In the genomic region with DNA sequence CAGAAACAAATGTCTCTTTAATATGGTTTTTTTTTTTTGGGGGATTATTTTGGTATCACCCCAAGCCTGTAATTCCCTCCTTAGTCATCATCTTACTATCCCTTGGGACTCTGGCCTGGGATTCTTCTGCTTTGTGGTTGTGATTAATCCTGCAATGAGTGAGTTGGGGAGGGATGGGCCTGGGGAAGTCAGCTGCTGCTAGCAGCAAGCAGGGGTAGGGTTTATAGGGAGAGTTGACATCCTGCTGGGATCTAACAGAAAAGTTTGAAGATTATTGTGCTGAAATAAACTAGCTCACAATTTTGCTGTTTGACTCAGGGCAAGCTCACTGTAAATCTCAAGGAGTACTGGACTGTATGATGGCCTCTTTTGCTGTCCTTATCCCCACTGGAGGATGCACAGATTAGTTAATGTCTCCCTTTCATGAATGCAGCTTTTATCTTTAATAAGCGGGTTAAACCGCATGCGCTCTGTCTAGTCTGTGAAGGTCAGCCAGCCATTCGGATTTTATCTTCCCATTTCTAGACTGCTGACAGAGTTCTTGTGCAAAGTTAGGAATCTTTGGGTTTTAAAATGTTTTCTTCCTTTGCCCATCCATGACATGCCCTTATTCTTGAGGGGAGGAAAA, we compare ENCODE assay signal across 9 cellular contexts.
A peak's percentile ranks its signal among the peaks of the same experiment; 100 is the strongest.
DNase-seq lines count a peak whose midpoint lies in the region; ATAC-seq and TF ChIP-seq lines count a peak whose summit lies in the region.
"Had no signal": no experiment of that assay in that cellular context is flagged by ENCODE, and none has a peak within 500 bp of the region (broad histone marks: within the 10 kb centered on the region; RNA-seq: fewer than 3 reads in every experiment).

No MANE protein-coding gene starts in this region.

- TF ChIP-seq CTCF in fibroblast of villous mesenchyme (IDR thresholded peaks at IDR 0.05; ENCODE audit: insufficient read depth, low read depth, low read length): no peak

- peaks cover 54% of the 10 kb centered on the region for H3K36me3 Mint-ChIP-seq in activated T-cell treated with anti-CD3 and anti-CD28 coated beads, Interleukin-2, amount 50 U/mL, for 24 hours (ENCODE audit: low read depth)
- peaks cover 7% of the 10 kb centered on the region for H3K36me3 Mint-ChIP-seq in activated T-cell treated with anti-CD3 and anti-CD28 coated beads, Interleukin-2, amount 50 U/mL, for 4 hours (ENCODE audit: insufficient read depth)
- H3K36me3 Mint-ChIP-seq in T-helper 17 cell (ENCODE audit: low read depth): no peaks in the 10 kb centered on the region
- H3K36me3 Mint-ChIP-seq in stimulated activated effector memory CD8-positive, alpha-beta T cell treated with anti-CD3 and anti-CD28 coated beads, Interleukin-12 subunit alpha, Interleukin-12 subunit beta, amount 100 ng/mL, for 72 hours: peaks cover 27% of the 10 kb centered on the region

- peak overlapping the region; percentile 86 for H3K27ac Mint-ChIP-seq in activated T-cell treated with anti-CD3 and anti-CD28 coated beads, Interleukin-2, amount 50 U/mL, for 24 hours
- H3K27ac Mint-ChIP-seq in T-helper 17 cell: no peak overlapping the region
- H3K27ac Mint-ChIP-seq in stimulated activated effector memory CD8-positive, alpha-beta T cell treated with anti-CD3 and anti-CD28 coated beads, Interleukin-12 subunit alpha, Interleukin-12 subunit beta, amount 100 ng/mL, for 72 hours: peak overlapping the region; percentile 86

- no peak overlapping the region for H3K4me3 ChIP-seq in fibroblast of villous mesenchyme (ENCODE audit: low read depth, low read length)

- peaks cover 90% of the 10 kb centered on the region for H3K4me1 Mint-ChIP-seq in activated T-cell treated with anti-CD3 and anti-CD28 coated beads, Interleukin-2, amount 50 U/mL, for 24 hours (ENCODE audit: low read depth)
- H3K4me1 Mint-ChIP-seq in activated T-cell treated with anti-CD3 and anti-CD28 coated beads, Interleukin-2, amount 50 U/mL, for 4 hours (ENCODE audit: low read depth): peaks cover 71% of the 10 kb centered on the region
- peaks cover 57% of the 10 kb centered on the region for H3K4me1 Mint-ChIP-seq in T-helper 17 cell
- H3K4me1 Mint-ChIP-seq in stimulated activated effector memory CD8-positive, alpha-beta T cell treated with anti-CD3 and anti-CD28 coated beads, Interleukin-12 subunit alpha, Interleukin-12 subunit beta, amount 100 ng/mL, for 72 hours: peaks cover 78% of the 10 kb centered on the region

- ATAC-seq in activated T-cell treated with anti-CD3 and anti-CD28 coated beads, Interleukin-2, amount 50 U/mL, for 4 hours: no peak
- ATAC-seq in T-helper 17 cell (no peak), HG03342 (IDR thresholded peaks at IDR 0.05; ENCODE audit: unreplicated experiment) (no peak)
- no peak for ATAC-seq in stimulated activated effector memory CD8-positive, alpha-beta T cell treated with anti-CD3 and anti-CD28 coated beads, Interleukin-12 subunit alpha, Interleukin-12 subunit beta, amount 100 ng/mL, for 72 hours

- peak overlapping the region; percentile 38 for H3K4me3 Mint-ChIP-seq in activated T-cell treated with anti-CD3 and anti-CD28 coated beads, Interleukin-2, amount 50 U/mL, for 24 hours
- no peak overlapping the region for H3K4me3 Mint-ChIP-seq in activated T-cell treated with anti-CD3 and anti-CD28 coated beads, Interleukin-2, amount 50 U/mL, for 4 hours
- peak overlapping the region; percentile 25 for H3K4me3 Mint-ChIP-seq in T-helper 17 cell
- peak overlapping the region; percentile 59 for H3K4me3 Mint-ChIP-seq in stimulated activated effector memory CD8-positive, alpha-beta T cell treated with anti-CD3 and anti-CD28 coated beads, Interleukin-12 subunit alpha, Interleukin-12 subunit beta, amount 100 ng/mL, for 72 hours

- DNase-seq in activated T-cell treated with anti-CD3 and anti-CD28 coated beads, Interleukin-2, amount 50 U/mL, for 24 hours: no peak
- no peak for DNase-seq in activated T-cell treated with anti-CD3 and anti-CD28 coated beads, Interleukin-2, amount 50 U/mL, for 4 hours
- DNase-seq in T-helper 17 cell: no peak
- peak; percentile 97 for DNase-seq in fibroblast of villous mesenchyme (ENCODE audit: low read depth)
- no peak for DNase-seq in stimulated activated effector memory CD8-positive, alpha-beta T cell treated with anti-CD3 and anti-CD28 coated beads, Interleukin-12 subunit alpha, Interleukin-12 subunit beta, amount 100 ng/mL, for 72 hours (ENCODE audit: low spot score in 2 of 2)
- no peak for DNase-seq in SKM-1 treated with dmso at 0.1 percent for 144 hours (lab: John Stamatoyannopoulos, UW; ENCODE audit: unreplicated experiment)
- no peak for DNase-seq in posterior vena cava (ENCODE audit: low spot score)
- DNase-seq: SHP77 treated with DMSO at 0.1 percent for 48 hours had no signal

- H3K9me3 ChIP-seq in T-helper 17 cell (ENCODE audit: control insufficient read depth, low read length, poor library complexity, severe bottlenecking): no peaks in the 10 kb centered on the region

- H3K27me3 Mint-ChIP-seq in activated T-cell treated with anti-CD3 and anti-CD28 coated beads, Interleukin-2, amount 50 U/mL, for 24 hours: no peaks in the 10 kb centered on the region
- H3K27me3 Mint-ChIP-seq in activated T-cell treated with anti-CD3 and anti-CD28 coated beads, Interleukin-2, amount 50 U/mL, for 4 hours (ENCODE audit: low read depth): no peaks in the 10 kb centered on the region
- H3K27me3 Mint-ChIP-seq in T-helper 17 cell: no peaks in the 10 kb centered on the region

- intact Hi-C loops in posterior vena cava (cut with DNase I): no loop called here

- no peaks in the 10 kb centered on the region for H3K9me3 Mint-ChIP-seq in activated T-cell treated with anti-CD3 and anti-CD28 coated beads, Interleukin-2, amount 50 U/mL, for 24 hours
- H3K9me3 Mint-ChIP-seq in activated T-cell treated with anti-CD3 and anti-CD28 coated beads, Interleukin-2, amount 50 U/mL, for 4 hours: no peaks in the 10 kb centered on the region
- no peaks in the 10 kb centered on the region for H3K9me3 Mint-ChIP-seq in stimulated activated effector memory CD8-positive, alpha-beta T cell treated with anti-CD3 and anti-CD28 coated beads, Interleukin-12 subunit alpha, Interleukin-12 subunit beta, amount 100 ng/mL, for 72 hours
